ENCODE assay signal across 9 cellular contexts in the genomic region with DNA sequence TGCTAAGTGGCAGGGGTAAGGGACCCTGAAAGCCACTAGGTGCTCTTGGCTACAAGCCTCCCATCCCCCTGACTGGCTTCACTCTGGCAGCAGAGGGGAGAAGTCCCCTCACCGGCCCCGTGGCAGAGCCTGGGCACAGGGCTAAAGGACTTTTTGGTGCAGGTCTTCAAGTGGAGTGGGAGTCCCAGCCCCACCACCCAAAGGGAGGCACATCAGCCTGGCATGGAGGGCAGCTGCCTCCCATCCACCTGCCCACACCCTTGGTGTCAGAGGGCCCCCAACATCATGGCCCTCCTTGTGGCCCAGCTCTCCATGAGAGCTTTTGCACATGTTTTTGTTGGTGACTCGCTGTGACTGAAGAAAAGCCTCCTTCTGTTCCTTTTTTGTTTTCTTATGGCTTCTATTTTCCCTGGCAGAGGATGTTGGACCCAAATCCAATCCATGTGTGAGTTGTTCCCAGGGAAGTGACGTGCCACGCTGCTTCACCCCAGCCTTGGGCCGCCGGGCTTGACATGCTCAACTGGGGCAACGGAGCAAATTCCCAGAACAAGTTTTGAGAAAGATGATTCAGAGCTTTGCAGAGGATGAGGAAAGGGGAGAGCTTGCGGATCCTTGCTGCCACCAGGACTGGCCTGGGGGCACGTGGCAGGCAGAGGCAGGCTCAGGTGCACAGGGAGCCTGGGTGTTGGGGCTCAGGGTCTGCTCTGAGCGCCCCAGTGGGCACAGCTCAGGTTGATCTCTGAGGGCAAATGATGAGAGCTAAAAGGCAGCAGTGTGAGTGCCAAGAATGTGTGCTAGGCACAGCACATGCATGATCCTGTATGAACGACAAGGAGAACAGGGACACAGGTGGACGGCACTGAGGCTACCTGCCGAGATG. TPM values are rescaled to one million over a fixed set of nuclear protein-coding genes. Genes with fewer than 3 reads are reported as not detected.
DNase-seq lines count a peak whose midpoint lies in the region; ATAC-seq and TF ChIP-seq lines count a peak whose summit lies in the region.
"Had no signal": no experiment of that assay in that cellular context is flagged by ENCODE, and none has a peak within 500 bp of the region (broad histone marks: within the 10 kb centered on the region; RNA-seq: fewer than 3 reads in every experiment).

No MANE protein-coding gene starts in this region.

- POLR2A ChIA-PET in activated B cell treated with CpG ODN at 0.5 μM for 24 hours (lab: Charles Lee) = interaction anchor here (0.5 to 1.6 kb wide), 5 partner anchors 21 to 182 kb away, joined by 3 to 7 read pairs (median 3); a partner anchor contains a TSS

- H3K9ac ChIP-seq in DND-41 (ENCODE audit: low read depth, low read length) = peak overlapping the region; percentile 94

- H3K4me1 ChIP-seq in DND-41 (ENCODE audit: insufficient read depth, low read length) (peaks cover 91% of the 10 kb centered on the region), foreskin keratinocyte (peaks cover 8% of the 10 kb centered on the region), sigmoid colon (peaks cover 0 to 25% (median 21%) of the 10 kb centered on the region in 4 donors)

- TF ChIP-seq EP300 in sigmoid colon (IDR thresholded peaks at IDR 0.05) = no peak

- no peak overlapping the region for H2AFZ ChIP-seq in DND-41 (ENCODE audit: low read depth, low read length)

- DNase-seq in DND-41 (no peak), activated B cell treated with CpG ODN at 0.5 μM for 24 hours (no peak), foreskin keratinocyte (peak; percentile 66 to 75), sigmoid colon (peak; percentile 65), inferior parietal cortex (ENCODE audit: extremely low spot score) (no peak), ureter (ENCODE audit: low spot score) (no peak)
- DNase-seq in stimulated activated naive CD4-positive, alpha-beta T cell treated with Interleukin-2 at 50 U/mL for 16 hours (lab: John Stamatoyannopoulos, UW) = no peak

- peaks cover 2% of the 10 kb centered on the region for H3K27me3 Mint-ChIP-seq in activated B cell treated with CpG ODN at 0.5 μM for 24 hours

- no peaks in the 10 kb centered on the region for H3K27me3 ChIP-seq in DND-41 (ENCODE audit: insufficient read depth, low read length, poor library complexity)
- H3K27me3 ChIP-seq in foreskin keratinocyte = no peaks in the 10 kb centered on the region
- peaks cover 5 to 34% (median 14%) of the 10 kb centered on the region in 3 donors for H3K27me3 ChIP-seq in sigmoid colon

- ATAC-seq in DND-41 (ENCODE audit: insufficient read depth, low read depth) = no peak
- no peak for ATAC-seq in activated B cell treated with CpG ODN at 0.5 μM for 24 hours (ENCODE audit: low read depth)
- peak; percentile 78 for ATAC-seq in foreskin keratinocyte
- no peak for ATAC-seq in GM19395 (IDR thresholded peaks at IDR 0.05; ENCODE audit: unreplicated experiment)
- ATAC-seq: Panc1 had no signal

- peaks cover 29% of the 10 kb centered on the region for H3K36me3 ChIP-seq in DND-41 (ENCODE audit: insufficient read depth, low read length)
- H3K36me3 ChIP-seq in sigmoid colon = peaks cover 0 to 6% (median 0%) of the 10 kb centered on the region in 4 donors

- H3K27ac ChIP-seq in DND-41 (ENCODE audit: low read length) (peak overlapping the region; percentile 91), foreskin keratinocyte (no peak overlapping the region), sigmoid colon (peak overlapping the region; percentile 61 to 91 (median 75))

- no peaks in the 10 kb centered on the region for H3K9me3 Mint-ChIP-seq in activated B cell treated with CpG ODN at 0.5 μM for 24 hours

- no peak for TF ChIP-seq CTCF in DND-41 (IDR thresholded peaks at IDR 0.05; ENCODE audit: borderline replicate concordance, extremely low read depth, low read length, poor library complexity, severe bottlenecking)
- TF ChIP-seq CTCF in activated B cell treated with CpG ODN at 0.5 μM for 24 hours (IDR thresholded peaks at IDR 0.05) = no peak
- TF ChIP-seq CTCF in foreskin keratinocyte (conservative IDR thresholded peaks at IDR 0.05) = no peak
- TF ChIP-seq CTCF in sigmoid colon (IDR thresholded peaks at IDR 0.05) = no peak

- peak overlapping the region; percentile 27 for H3K27ac Mint-ChIP-seq in activated B cell treated with CpG ODN at 0.5 μM for 24 hours

- H3K4me3 ChIP-seq in DND-41 (ENCODE audit: low read depth in 1 of 2, low read length in 2 of 2) (no peak overlapping the region), sigmoid colon (no peak overlapping the region)

- intact Hi-C loops in activated B cell treated with CpG ODN at 0.5 μM for 24 hours (cut with micrococcal nuclease) (no loop called here), sigmoid colon (cut with DNase I) (no loop called here)

- WGBS in sigmoid colon, 2 donors = 87 to 88% methylated on average over 14 of the region's 14 CpGs

- H3K9me3 ChIP-seq in DND-41 (ENCODE audit: insufficient read depth, low read length, severe bottlenecking) = no peaks in the 10 kb centered on the region
- H3K9me3 ChIP-seq in sigmoid colon = no peaks in the 10 kb centered on the region

- H3K4me3 Mint-ChIP-seq in activated B cell treated with CpG ODN at 0.5 μM for 24 hours = no peak overlapping the region

- no peak for TF ChIP-seq POLR2A in sigmoid colon (IDR thresholded peaks at IDR 0.05)

- peaks cover 28% of the 10 kb centered on the region for H4K20me1 ChIP-seq in DND-41 (ENCODE audit: insufficient read depth, low read length)

- CTCF ChIA-PET in activated B cell treated with CpG ODN at 0.5 μM for 24 hours (lab: Charles Lee) = no interaction called here

- peak overlapping the region; percentile 98; the same call in 1 of the 2 replicates for H3K4me2 ChIP-seq in DND-41 (ENCODE audit: insufficient read depth, low read length)

- peaks cover 1% of the 10 kb centered on the region for H3K36me3 Mint-ChIP-seq in activated B cell treated with CpG ODN at 0.5 μM for 24 hours (ENCODE audit: low read depth)

- H3K4me1 Mint-ChIP-seq in activated B cell treated with CpG ODN at 0.5 μM for 24 hours = peaks cover 71% of the 10 kb centered on the region

- H3K79me2 ChIP-seq in DND-41 (ENCODE audit: insufficient read depth, low read length) = peaks cover 42% of the 10 kb centered on the region

RNA-seq across cellular contexts. Expression of a gene that starts 1.9 kb away (rescaled TPM):
- total RNA-seq in activated B cell treated with CpG ODN at 0.5 μM for 24 hours = 17.4 and 21.7 TPM in 2 replicates
- 7.3 and 11.6 TPM in 2 replicates for total RNA-seq in foreskin keratinocyte
- 7.9 and 15.5 TPM in 2 replicates for polyA plus RNA-seq in foreskin keratinocyte
- total RNA-seq in sigmoid colon = 100 to 1,000 TPM in 2 of 4 donors, 10 to 100 TPM in 2; 74.6 to 182 (median 128) TPM
- polyA plus RNA-seq in sigmoid colon = 10 to 100 TPM in 2 of 3 donors, 1 to 10 TPM in 1; 2.5 to 37.7 (median 12.0) TPM
- total RNA-seq in ureter = 131 TPM

RNA-seq across cellular contexts. Expression of a gene that starts 19.9 kb away (rescaled TPM):
- total RNA-seq in activated B cell treated with CpG ODN at 0.5 μM for 24 hours = 53.0 and 69.7 TPM in 2 replicates
- total RNA-seq in foreskin keratinocyte = 11.1 and 11.9 TPM in 2 replicates
- 9.6 and 9.8 TPM in 2 replicates for polyA plus RNA-seq in foreskin keratinocyte
- total RNA-seq in sigmoid colon = 10 to 100 TPM; 17.5 to 39.9 (median 24.8) TPM
- 10 to 100 TPM in 1 of 3 donors, 1 to 10 TPM in 2; 5.5 to 23.4 (median 9.6) TPM for polyA plus RNA-seq in sigmoid colon
- 46.5 TPM for total RNA-seq in ureter

RNA-seq across cellular contexts. Expression of a gene that starts 21.1 kb away (rescaled TPM):
- 146 and 147 TPM in 2 replicates for total RNA-seq in activated B cell treated with CpG ODN at 0.5 μM for 24 hours
- 183 and 206 TPM in 2 replicates for total RNA-seq in foreskin keratinocyte
- polyA plus RNA-seq in foreskin keratinocyte = 235 and 262 TPM in 2 replicates
- total RNA-seq in sigmoid colon = 10 to 100 TPM; 20.3 to 40.5 (median 29.5) TPM
- 10 to 100 TPM; 31.9 to 91.2 (median 39.0) TPM for polyA plus RNA-seq in sigmoid colon
- 92.0 TPM for total RNA-seq in ureter

RNA-seq across cellular contexts. Expression of a gene that starts 36.8 kb away (rescaled TPM):
- total RNA-seq in activated B cell treated with CpG ODN at 0.5 μM for 24 hours (1.1 and 1.2 TPM in 2 replicates), foreskin keratinocyte (0.11 TPM in 1 of 2 replicates, not detected in the other), sigmoid colon (1 to 10 TPM in 2 of 4 donors, under 1 TPM in 2; 0.71 to 2.1 (median 1.1) TPM), ureter (0.62 TPM)
- polyA plus RNA-seq in foreskin keratinocyte (0.08 TPM in 1 of 2 replicates, not detected in the other), sigmoid colon (1 to 10 TPM in 2 of 3 donors, not detected in 1; 1.2 to 3.0 TPM)

RNA-seq across cellular contexts. Expression of a gene that starts 38.9 kb away (rescaled TPM):
- total RNA-seq in activated B cell treated with CpG ODN at 0.5 μM for 24 hours (not detected in 2 replicates), foreskin keratinocyte (not detected in 2 replicates), sigmoid colon (not detected), ureter (not detected)
- polyA plus RNA-seq in foreskin keratinocyte (not detected in 2 replicates), sigmoid colon (1 to 10 TPM in 1 of 3 donors, under 1 TPM in 1, not detected in 1; 0.39 to 7.2 TPM)

Comparison
In these comparisons a context has a peak if more than half of its experiments do, and no peak if none do; other contexts are left out.
1. DNase-seq: peak in foreskin keratinocyte (2 of 2) and sigmoid colon (single experiment); none in DND-41 (single experiment), activated B cell treated with CpG ODN at 0.5 μM for 24 hours (single experiment), inferior parietal cortex (single experiment), stimulated activated naive CD4-positive, alpha-beta T cell treated with Interleukin-2 at 50 U/mL for 16 hours (single experiment) and ureter (single experiment).